ENCODE assay signal across 1 cellular context in genomic region chr15:67097424-67097823, GRCh38.
TF ChIP-seq lines count a peak whose summit lies in the region.

No MANE protein-coding gene starts in this region.

TF ChIP-seq in HCT116, 20 proteins besides CTCF, POLR2A, EP300 and RAD21:
- no peak for TF ChIP-seq FOSL1 (IDR thresholded peaks at IDR 0.05; ENCODE audit: low read depth)
- TF ChIP-seq YY1 (IDR thresholded peaks at IDR 0.05; ENCODE audit: extremely low read depth, insufficient replicate concordance, low read depth, low read length), result no peak
- no peak for TF ChIP-seq SP1 (IDR thresholded peaks at IDR 0.05; ENCODE audit: low read depth)
- TF ChIP-seq MAX (IDR thresholded peaks at IDR 0.05), result no peak
- TF ChIP-seq ZNF274 (IDR thresholded peaks at IDR 0.05; ENCODE audit: low read depth, low read length), result no peak
- TF ChIP-seq EZH2phosphoT487 (IDR thresholded peaks at IDR 0.05; ENCODE audit: borderline replicate concordance), result no peak
- no peak for TF ChIP-seq CEBPB (IDR thresholded peaks at IDR 0.05; ENCODE audit: low read depth)
- no peak for TF ChIP-seq CBX3 (IDR thresholded peaks at IDR 0.05; ENCODE audit: low read depth)
- TF ChIP-seq EGR1 (IDR thresholded peaks at IDR 0.05; ENCODE audit: low read depth), result no peak
